In genomic region chr2:32010280-32010669, GRCh38 we compare ENCODE assay signal across 8 cellular contexts. TPM values are rescaled to one million over a fixed set of nuclear protein-coding genes. Genes with fewer than 3 reads are reported as not detected.
DNase-seq lines count a peak whose midpoint lies in the region; ATAC-seq and TF ChIP-seq lines count a peak whose summit lies in the region.
"Not testable (repeated sequence)": the region's sequence is repeated elsewhere in the genome, so short reads cannot be mapped to it uniquely, and the experiment has no call there.

No MANE protein-coding gene starts in this region.

- not testable (repeated sequence) for TF ChIP-seq EP300 in SK-N-SH (IDR thresholded peaks at IDR 0.05; ENCODE audit: borderline replicate concordance in 1 of 2, low read depth in 1 of 2, low read length in 1 of 2); neural cell (conservative IDR thresholded peaks at IDR 0.05; ENCODE audit: poor library complexity, severe bottlenecking)

- peak overlapping the region; percentile 53 for H3K9ac ChIP-seq in HUES6 (ENCODE audit: low read length)
- H3K9ac ChIP-seq in SK-N-SH, result peak overlapping the region; percentile 24; the same call in 1 of the 2 replicates
- H3K9ac ChIP-seq in neural cell (ENCODE audit: low read length), result peak overlapping the region; percentile 65

- H4K20me1 ChIP-seq in SK-N-SH (ENCODE audit: insufficient read depth), result peaks cover 43% of the 10 kb centered on the region
- not testable (repeated sequence) for H4K20me1 ChIP-seq in neural cell (ENCODE audit: insufficient read depth)

- CTCF ChIA-PET in SK-N-SH (lab: Yijun Ruan, JAX), result not testable (repeated sequence)

- not testable (repeated sequence) for H3K4me2 ChIP-seq in SK-N-SH; neural cell (ENCODE audit: low read length)

- peak overlapping the region; percentile 53 for H3K4me3 ChIP-seq in HUES6 (ENCODE audit: low read depth, low read length)
- peak overlapping the region in 1 of 2 experiments; percentile 92; a peak in 3 of 4 replicates for H3K4me3 ChIP-seq in SK-N-SH (ENCODE audit: low read depth in 2 of 2, low read length in 1 of 2)
- H3K4me3 ChIP-seq in fibroblast of the aortic adventitia (ENCODE audit: low read depth, low read length), result peak overlapping the region; percentile 82
- H3K4me3 ChIP-seq in neural cell (ENCODE audit: low read length), result peak overlapping the region; percentile 74

- DNase-seq in Daoy (ENCODE audit: low read depth) (peak; percentile 73), SK-N-SH (peak; percentile 72), fibroblast of the aortic adventitia (ENCODE audit: low read depth) (peak; percentile 43)
- peak; percentile 58 for DNase-seq in activated T-helper 9 cell treated with anti-CD3 and anti-CD28 coated beads, Interleukin-2, amount 50 U/mL, for 16 hours (ENCODE audit: low read depth)
- DNase-seq in stimulated activated CD8-positive, alpha-beta memory T cell treated with anti-CD3 and anti-CD28 coated beads, Interleukin-7, amount 100 ng/mL, for 4 hours (ENCODE audit: low read depth in 2 of 2), result peak; percentile 19 to 66

- WGBS in SK-N-SH (ENCODE audit: low lambda C conversion rate), result no CpG with 5 or more reads among the region's 43 CpGs

- not testable (repeated sequence) for TF ChIP-seq CTCF in SK-N-SH (IDR thresholded peaks at IDR 0.05); fibroblast of the aortic adventitia (IDR thresholded peaks at IDR 0.05; ENCODE audit: insufficient read depth, low read length); neural cell (IDR thresholded peaks at IDR 0.05; ENCODE audit: poor library complexity, severe bottlenecking)

- peak; percentile 41 for ATAC-seq in GM21825 (IDR thresholded peaks at IDR 0.05; ENCODE audit: unreplicated experiment)

- not testable (repeated sequence) for TF ChIP-seq RAD21 in SK-N-SH (IDR thresholded peaks at IDR 0.05; ENCODE audit: low read length); neural cell (conservative IDR thresholded peaks at IDR 0.05)

- H3K9me3 ChIP-seq in HUES6 (ENCODE audit: control insufficient read depth, insufficient read depth, low read depth, low read length); SK-N-SH; neural cell (ENCODE audit: low read length): not testable (repeated sequence)

- peaks cover 45% of the 10 kb centered on the region for H3K79me2 ChIP-seq in SK-N-SH (ENCODE audit: insufficient read depth)
- peaks cover 43% of the 10 kb centered on the region for H3K79me2 ChIP-seq in neural cell (replicated peaks; ENCODE audit: insufficient read depth, low read length)

- not testable (repeated sequence) for H2AFZ ChIP-seq in SK-N-SH (ENCODE audit: low read depth); neural cell (ENCODE audit: low read depth, low read length)

- peaks cover 29% of the 10 kb centered on the region for H3K4me1 ChIP-seq in HUES6 (ENCODE audit: control insufficient read depth, insufficient read depth, low read length)
- not testable (repeated sequence) for H3K4me1 ChIP-seq in SK-N-SH (ENCODE audit: control insufficient read depth in 1 of 2, insufficient read depth in 2 of 2, low read depth in 1 of 2, low read length in 1 of 2)

- H3K27ac ChIP-seq in HUES6 (ENCODE audit: low read depth, low read length), result not testable (repeated sequence)
- H3K27ac ChIP-seq in SK-N-SH (ENCODE audit: low read depth in 2 of 2, low read length in 1 of 2) (peak overlapping the region; percentile 55 to 98; a peak in 3 of 4 replicates), neural cell (ENCODE audit: low read length) (peak overlapping the region; percentile 28)

- POLR2A ChIA-PET in SK-N-SH (lab: Yijun Ruan, JAX), result interaction anchor here (0.5 to 1.6 kb wide), 7 partner anchors 10 to 272 kb away, joined by 3 to 7 read pairs (median 3); partner anchors contain the start of genes SLC30A6 and SPAST

- not testable (repeated sequence) for H3K9me2 ChIP-seq in SK-N-SH; neural cell (ENCODE audit: insufficient read depth, low read length)

- not testable (repeated sequence) for H3K27me3 ChIP-seq in HUES6 (ENCODE audit: control insufficient read depth, insufficient read depth, low read length); SK-N-SH (ENCODE audit: insufficient read depth); neural cell (ENCODE audit: insufficient read depth, low read depth, low read length)

- not testable (repeated sequence) for H3K36me3 ChIP-seq in HUES6 (ENCODE audit: control insufficient read depth, insufficient read depth, low read length); SK-N-SH (replicated peaks in 1 of 2; ENCODE audit: control insufficient read depth in 1 of 2, insufficient read depth in 2 of 2, low read length in 1 of 2); neural cell (ENCODE audit: insufficient read depth, low read length)

- not testable (repeated sequence) for H3F3A ChIP-seq in SK-N-SH (replicated peaks; ENCODE audit: insufficient read depth)
- peaks cover 14% of the 10 kb centered on the region for H3F3A ChIP-seq in neural cell (ENCODE audit: insufficient read depth, low read length, poor library complexity, severe bottlenecking)

TF ChIP-seq in SK-N-SH, 30 proteins besides CTCF, POLR2A, EP300 and RAD21:
- TF ChIP-seq TAF1 (IDR thresholded peaks at IDR 0.05; ENCODE audit: borderline replicate concordance, low read depth, low read length), result 0 out of 2 replicates have a peak, but pooled peaks have one; percentile 29

RNA-seq across cellular contexts. Expression of gene MEMO1, which starts 0.5 kb away (rescaled TPM):
- total RNA-seq in Daoy (2014; rRNA removed; shearing (Covaris generic)), result 15.0 and 37.0 TPM in 2 replicates
- polyA plus RNA-seq in SK-N-SH (2012; rRNA removed), result 54.3 and 66.7 TPM in 2 replicates
- 64.9 TPM in 2 replicates for polyA plus RNA-seq in SK-N-SH (2012; cell fraction: cytosol; rRNA removed)
- 27.5 and 56.0 TPM in 2 replicates for polyA plus RNA-seq in SK-N-SH (2012; cell fraction: nucleus; rRNA removed)
- total RNA-seq in fibroblast of the aortic adventitia (ENCODE audit: low replicate concordance), result 5.6 and 41.2 TPM in 2 replicates
- polyA plus RNA-seq in neural cell, result 124 and 129 TPM in 2 replicates
- polyA minus RNA-seq in neural cell, result 77.1 and 80.6 TPM in 2 replicates

RNA-seq across cellular contexts. Expression of gene DPY30, which starts 29.3 kb away (rescaled TPM):
- total RNA-seq in Daoy (2014; rRNA removed; shearing (Covaris generic)), result 119 and 141 TPM in 2 replicates
- polyA plus RNA-seq in SK-N-SH (2012; rRNA removed), result 130 and 155 TPM in 2 replicates
- 174 and 220 TPM in 2 replicates for polyA plus RNA-seq in SK-N-SH (2012; cell fraction: cytosol; rRNA removed)
- polyA plus RNA-seq in SK-N-SH (2012; cell fraction: nucleus; rRNA removed), result 35.9 and 39.7 TPM in 2 replicates
- 43.6 and 77.6 TPM in 2 replicates for total RNA-seq in fibroblast of the aortic adventitia (ENCODE audit: low replicate concordance)
- 151 and 201 TPM in 2 replicates for polyA plus RNA-seq in neural cell
- polyA minus RNA-seq in neural cell, result 61.6 and 62.6 TPM in 2 replicates

RNA-seq across cellular contexts. Expression of gene SPAST, which starts 53.1 kb away (rescaled TPM):
- 25.2 and 32.5 TPM in 2 replicates for total RNA-seq in Daoy (2014; rRNA removed; shearing (Covaris generic))
- polyA plus RNA-seq in SK-N-SH (2012; rRNA removed) (6.1 and 6.8 TPM in 2 replicates), neural cell (105 and 121 TPM in 2 replicates)
- 10.6 and 12.7 TPM in 2 replicates for polyA plus RNA-seq in SK-N-SH (2012; cell fraction: cytosol; rRNA removed)
- polyA plus RNA-seq in SK-N-SH (2012; cell fraction: nucleus; rRNA removed), result 3.1 and 4.9 TPM in 2 replicates
- total RNA-seq in fibroblast of the aortic adventitia (ENCODE audit: low replicate concordance), result 26.6 and 37.3 TPM in 2 replicates
- polyA minus RNA-seq in neural cell, result 232 and 244 TPM in 2 replicates
